In genomic region chr16:86519649-86520316, GRCh38 we compare ENCODE assay signal across 8 cellular contexts. TPM values are rescaled to one million over a fixed set of nuclear protein-coding genes. Genes with fewer than 3 reads are reported as not detected.
DNase-seq lines count a peak whose midpoint lies in the region; ATAC-seq and TF ChIP-seq lines count a peak whose summit lies in the region.

No MANE protein-coding gene starts in this region.

- peaks cover 48% of the 10 kb centered on the region for H3K4me1 ChIP-seq in stomach smooth muscle (ENCODE audit: control insufficient read depth, insufficient read depth, low read length)

- TF ChIP-seq CTCF in epithelial cell of esophagus (IDR thresholded peaks at IDR 0.05; ENCODE audit: insufficient read depth, low read depth, low read length, missing control alignments): peak; percentile 89

- H3K9ac ChIP-seq in stomach smooth muscle (ENCODE audit: low read length in 2 of 2): peak overlapping the region in 1 of 2 donors; percentile 59

- peak; percentile 52 to 66 for ATAC-seq in natural killer cell treated with Interleukin-12 subunit alpha and Interleukin-12 subunit beta and Interleukin-15 and Interleukin-18, amount 100 ng/mL, for 72 hours
- no peak for ATAC-seq in HG03469 (IDR thresholded peaks at IDR 0.05; ENCODE audit: unreplicated experiment)

- DNase-seq in NCI-H82 (lab: John Stamatoyannopoulos, UW) (peak; percentile 76), NCI-H82 treated with DMSO at 0.1 percent for 48 hours (lab: John Stamatoyannopoulos, UW; ENCODE audit: unreplicated experiment) (no peak), NCI-H345 treated with DMSO at 0.1 percent for 48 hours (lab: John Stamatoyannopoulos, UW; ENCODE audit: unreplicated experiment) (peak; percentile 26), epithelial cell of esophagus (ENCODE audit: low read depth) (peak; percentile 59)
- DNase-seq in activated CD8-positive, alpha-beta memory T cell treated with anti-CD3 and anti-CD28 coated beads, Interleukin-2, amount 50 U/mL, for 48 hours: peak; percentile 84
- no peak for DNase-seq in natural killer cell treated with Interleukin-12 subunit alpha and Interleukin-12 subunit beta and Interleukin-15 and Interleukin-18, amount 100 ng/mL, for 72 hours (ENCODE audit: low spot score)

- no peak overlapping the region for H3K27ac Mint-ChIP-seq in natural killer cell treated with Interleukin-12 subunit alpha and Interleukin-12 subunit beta and Interleukin-15 and Interleukin-18, amount 100 ng/mL, for 72 hours

- H3K36me3 ChIP-seq in stomach smooth muscle (ENCODE audit: control insufficient read depth in 2 of 2, insufficient read depth in 2 of 2, low read length in 2 of 2): peaks cover 0 to 10% of the 10 kb centered on the region in 2 donors

- H3K36me3 Mint-ChIP-seq in natural killer cell treated with Interleukin-12 subunit alpha and Interleukin-12 subunit beta and Interleukin-15 and Interleukin-18, amount 100 ng/mL, for 72 hours: no peaks in the 10 kb centered on the region

- no peak overlapping the region for H3K27ac ChIP-seq in stomach smooth muscle (ENCODE audit: low read length)

- no peaks in the 10 kb centered on the region for H3K9me3 ChIP-seq in stomach smooth muscle (ENCODE audit: control insufficient read depth in 2 of 2, low read length in 2 of 2)

- H3K27me3 Mint-ChIP-seq in natural killer cell treated with Interleukin-12 subunit alpha and Interleukin-12 subunit beta and Interleukin-15 and Interleukin-18, amount 100 ng/mL, for 72 hours: peaks cover 35% of the 10 kb centered on the region in 2 donors

- H3K4me3 ChIP-seq in epithelial cell of esophagus (ENCODE audit: low read length) (no peak overlapping the region), stomach smooth muscle (ENCODE audit: low read length in 2 of 2) (peak overlapping the region; percentile 52 to 68)

- H3K4me3 Mint-ChIP-seq in natural killer cell treated with Interleukin-12 subunit alpha and Interleukin-12 subunit beta and Interleukin-15 and Interleukin-18, amount 100 ng/mL, for 72 hours: peak overlapping the region; percentile 15

- H3K27me3 ChIP-seq in stomach smooth muscle (ENCODE audit: control insufficient read depth in 1 of 2, insufficient read depth in 2 of 2, low read length in 2 of 2): no peaks in the 10 kb centered on the region

- H3K4me1 Mint-ChIP-seq in natural killer cell treated with Interleukin-12 subunit alpha and Interleukin-12 subunit beta and Interleukin-15 and Interleukin-18, amount 100 ng/mL, for 72 hours (ENCODE audit: low read depth in 2 of 2): peaks cover 0 to 4% of the 10 kb centered on the region in 2 donors

- H3K9me3 Mint-ChIP-seq in natural killer cell treated with Interleukin-12 subunit alpha and Interleukin-12 subunit beta and Interleukin-15 and Interleukin-18, amount 100 ng/mL, for 72 hours: no peaks in the 10 kb centered on the region

RNA-seq across cellular contexts. Expression of gene FOXF1, which starts 9.5 kb away (rescaled TPM):
- not detected for total RNA-seq in natural killer cell treated with Interleukin-12 subunit alpha and Interleukin-12 subunit beta and Interleukin-15 and Interleukin-18, amount 100 ng/mL, for 72 hours

RNA-seq across cellular contexts. Expression of gene MTHFSD, which starts 35.3 kb away (rescaled TPM):
- total RNA-seq in natural killer cell treated with Interleukin-12 subunit alpha and Interleukin-12 subunit beta and Interleukin-15 and Interleukin-18, amount 100 ng/mL, for 72 hours: 10 to 100 TPM; 24.3 to 32.8 TPM

RNA-seq across cellular contexts. Expression of gene FOXC2, which starts 46.8 kb away (rescaled TPM):
- total RNA-seq in natural killer cell treated with Interleukin-12 subunit alpha and Interleukin-12 subunit beta and Interleukin-15 and Interleukin-18, amount 100 ng/mL, for 72 hours: not detected

RNA-seq across cellular contexts. Expression of gene FOXL1, which starts 58.6 kb away (rescaled TPM):
- not detected for total RNA-seq in natural killer cell treated with Interleukin-12 subunit alpha and Interleukin-12 subunit beta and Interleukin-15 and Interleukin-18, amount 100 ng/mL, for 72 hours

Comparison
In these comparisons a context has a peak if more than half of its experiments do, and no peak if none do; other contexts are left out.
1. DNase-seq: peak in NCI-H82 (single experiment), NCI-H345 treated with DMSO at 0.1 percent for 48 hours (single experiment), activated CD8-positive, alpha-beta memory T cell treated with anti-CD3 and anti-CD28 coated beads, Interleukin-2, amount 50 U/mL, for 48 hours (single experiment) and epithelial cell of esophagus (single experiment); none in NCI-H82 treated with DMSO at 0.1 percent for 48 hours (single experiment) and natural killer cell treated with Interleukin-12 subunit alpha and Interleukin-12 subunit beta and Interleukin-15 and Interleukin-18, amount 100 ng/mL, for 72 hours (single experiment).